1 cellular context compared by ENCODE assay signal in genomic region chr2:27885246-27885645, GRCh38.
TF ChIP-seq lines count a peak whose summit lies in the region.

No MANE protein-coding gene starts in this region.

TF ChIP-seq in IMR-90, 13 proteins besides CTCF, POLR2A, EP300 and RAD21:
- no peak for TF ChIP-seq MAZ (IDR thresholded peaks at IDR 0.05; ENCODE audit: borderline replicate concordance, low read depth, low read length)
- no peak for TF ChIP-seq RFX5 (IDR thresholded peaks at IDR 0.05; ENCODE audit: low read depth, low read length)
- no peak for TF ChIP-seq CHD1 (IDR thresholded peaks at IDR 0.05; ENCODE audit: low read depth, low read length)
- TF ChIP-seq NFE2L2 (IDR thresholded peaks at IDR 0.05; ENCODE audit: low read depth, low read length): no peak
- TF ChIP-seq ELK1 (IDR thresholded peaks at IDR 0.05; ENCODE audit: borderline replicate concordance, low read depth, low read length): no peak
